In genomic region chr10:92291921-92292860, GRCh38 we compare ENCODE assay signal across 8 cellular contexts. TPM values are rescaled to one million over a fixed set of nuclear protein-coding genes. Genes with fewer than 3 reads are reported as not detected.
DNase-seq lines count a peak whose midpoint lies in the region; ATAC-seq and TF ChIP-seq lines count a peak whose summit lies in the region.

No MANE protein-coding gene starts in this region.

- CTCF ChIA-PET in AG04449 (lab: Yijun Ruan, JAX) = interaction anchor here (0.9 to 5.8 kb wide), 17 partner anchors 8 to 211 kb away, joined by 3 to 103 read pairs (median 5); no protein-coding TSS in a partner anchor

- no peaks in the 10 kb centered on the region for H3K9me3 ChIP-seq in stomach

- peaks cover 0 to 16% (median 12%) of the 10 kb centered on the region in 4 donors for H3K36me3 ChIP-seq in stomach

- intact Hi-C loops in stomach (cut with DNase I; ENCODE audit: low total_unique reads) = loop anchor here (10.0 kb wide), 2 partner anchors 47 to 207 kb away; no protein-coding TSS in a partner anchor

- DNase-seq in AG04449 (ENCODE audit: low read depth, low spot score) (peak; percentile 12), NCI-H774 (lab: John Stamatoyannopoulos, UW) (peak; percentile 5), activated T-cell treated with anti-CD3 and anti-CD28 coated beads for 1 hour (ENCODE audit: low read depth) (peak; percentile 6), erythroblast (lab: John Stamatoyannopoulos, UW) (peak; percentile 78 to 82), mucosa of gallbladder (ENCODE audit: low spot score) (peak; percentile 35), stomach (peak; percentile 45)

- TF ChIP-seq CTCF in AG04449 (IDR thresholded peaks at IDR 0.05; ENCODE audit: insufficient read depth, low read length, missing control alignments) (peak; percentile 56), GM12874 (IDR thresholded peaks at IDR 0.05; ENCODE audit: insufficient read depth, low read depth, low read length) (peak; percentile 55), stomach (IDR thresholded peaks at IDR 0.05) (peak in 4 of 7 experiments; percentile 8 to 47 (median 24))

- no peak for ATAC-seq in GM21360 (IDR thresholded peaks at IDR 0.05; ENCODE audit: unreplicated experiment)

- H3K4me3 ChIP-seq in AG04449 (ENCODE audit: low read depth, low read length) (peak overlapping the region; percentile 97), stomach (peak overlapping the region; percentile 64 to 92 (median 85))

- H3K27ac ChIP-seq in stomach = peak overlapping the region; percentile 93 to 98 (median 96)

- peaks cover 0 to 43% (median 31%) of the 10 kb centered on the region in 4 donors for H3K4me1 ChIP-seq in stomach

- H3K27me3 ChIP-seq in stomach = no peaks in the 10 kb centered on the region

- POLR2A ChIA-PET in AG04449 (lab: Yijun Ruan, JAX) = interaction anchor here (0.7 kb wide), 1 partner anchor 142 kb away, joined by 3 read pairs; no protein-coding TSS in a partner anchor

- no peak for TF ChIP-seq POLR2A in erythroblast (IDR thresholded peaks at IDR 0.05; ENCODE audit: low read length)
- no peak for TF ChIP-seq POLR2A in stomach (IDR thresholded peaks at IDR 0.05)

- 0 to 2% (median 1%) methylated on average over 17 of the region's 17 CpGs for WGBS in stomach, 5 donors

- no peak for TF ChIP-seq EP300 in stomach (IDR thresholded peaks at IDR 0.05)

RNA-seq across cellular contexts. Expression of gene MARCHF5, which starts 1.2 kb away (rescaled TPM):
- total RNA-seq in mucosa of gallbladder (51.2 TPM), stomach (10 to 100 TPM in 1 of 5 donors, 1 to 10 TPM in 4; 1.2 to 37.1 (median 4.9) TPM)
- 10 to 100 TPM; 13.2 to 17.1 (median 16.4) TPM for polyA plus RNA-seq in stomach

RNA-seq across cellular contexts. Expression of gene CPEB3, which starts 1.3 kb away (rescaled TPM):
- 9.7 TPM for total RNA-seq in mucosa of gallbladder
- 10 to 100 TPM in 2 of 5 donors, 1 to 10 TPM in 3; 2.0 to 11.2 (median 6.6) TPM for total RNA-seq in stomach
- 1 to 10 TPM; 1.3 to 1.8 (median 1.3) TPM for polyA plus RNA-seq in stomach

Comparison
In these comparisons a context has a peak if more than half of its experiments do, and no peak if none do; other contexts are left out.
1. DNase-seq: peak in every context shown above with its lines; median percentile 80 in erythroblast; 45 in stomach; 35 in mucosa of gallbladder; 12 in AG04449; 6 in activated T-cell treated with anti-CD3 and anti-CD28 coated beads for 1 hour; 5 in NCI-H774.